Comparison of ENCODE assay signal across 27 cellular contexts in genomic region chr22:30718938-30719337, GRCh38.
"Had no signal": no experiment of that assay in that cellular context is flagged by ENCODE, and none has a peak within 500 bp of the region (broad histone marks: within the 10 kb centered on the region; RNA-seq: fewer than 3 reads in every experiment).

No MANE protein-coding gene starts in this region.

- H3K9me3 Mint-ChIP-seq: activated CD4-positive, alpha-beta memory T cell treated with anti-CD3 and anti-CD28 coated beads, Interleukin-2, amount 10 ng/mL, durations not matched to agents 7 days and 5 days; activated CD4-positive, alpha-beta T cell treated with anti-CD3 and anti-CD28 coated beads, Interleukin-2, amount 10 ng/mL, durations not matched to agents 7 days and 5 days; activated naive CD4-positive, alpha-beta T cell treated with anti-CD3 and anti-CD28 coated beads, Interleukin-2, amount 50 U/mL, for 72 hours; activated T-cell treated with anti-CD3 and anti-CD28 coated beads, Interleukin-2, amount 50 U/mL, for 4 hours; activated T-helper 17 cell treated with anti-CD3 and anti-CD28 coated beads, Interleukin-2, amount 50 U/mL, for 72 hours; natural killer cell; T-helper 1 cell treated with Interleukin-12 subunit alpha and Interleukin-12 subunit beta and Interleukin-4 antibody, amounts not matched to agents 30 μg/mL and 1 μg/mL, for 36 hours had no signal

- H3K27ac Mint-ChIP-seq: activated CD4-positive, alpha-beta memory T cell treated with anti-CD3 and anti-CD28 coated beads, Interleukin-2, amount 10 ng/mL, durations not matched to agents 7 days and 5 days; activated CD4-positive, alpha-beta T cell treated with anti-CD3 and anti-CD28 coated beads, Interleukin-2, amount 10 ng/mL, durations not matched to agents 7 days and 5 days; activated T-helper 17 cell treated with anti-CD3 and anti-CD28 coated beads, Interleukin-2, amount 50 U/mL, for 72 hours; natural killer cell; T-helper 1 cell treated with Interleukin-12 subunit alpha and Interleukin-12 subunit beta and Interleukin-4 antibody, amounts not matched to agents 30 μg/mL and 1 μg/mL, for 36 hours had no signal

- ATAC-seq: activated naive CD4-positive, alpha-beta T cell treated with anti-CD3 and anti-CD28 coated beads, Interleukin-2, amount 50 U/mL, for 72 hours; activated T-cell treated with anti-CD3 and anti-CD28 coated beads, Interleukin-2, amount 50 U/mL, for 4 hours; activated T-helper 17 cell treated with anti-CD3 and anti-CD28 coated beads, Interleukin-2, amount 50 U/mL, for 72 hours; body of pancreas; gastrocnemius medialis; left lung; lower lobe of right lung; natural killer cell; right lobe of liver; stimulated activated naive CD8-positive, alpha-beta T cell treated with anti-CD3 and anti-CD28 coated beads, Interleukin-15, Interleukin-2, amounts not matched to agents 100 U/mL and 50 U/mL, for 24 hours had no signal

- H3K4me1 ChIP-seq: colonic mucosa, left lung, lower lobe of right lung, right lobe of liver, vagina had no signal

- H3K4me3 ChIP-seq: body of pancreas, cardiac muscle cell, colonic mucosa, gastrocnemius medialis, left lung, lower lobe of right lung, right lobe of liver, thoracic aorta, vagina had no signal

- H3K27ac ChIP-seq: body of pancreas, cardiac muscle cell, colonic mucosa, gastrocnemius medialis, left lung, lower lobe of right lung, right lobe of liver, thoracic aorta, vagina had no signal

- DNase-seq: activated CD4-positive, alpha-beta memory T cell treated with anti-CD3 and anti-CD28 coated beads, Interleukin-2, amount 10 ng/mL, durations not matched to agents 7 days and 5 days; activated CD4-positive, alpha-beta T cell treated with anti-CD3 and anti-CD28 coated beads for 1 hour; activated CD4-positive, alpha-beta T cell treated with anti-CD3 and anti-CD28 coated beads, Interleukin-2, amount 10 ng/mL, durations not matched to agents 7 days and 5 days; activated naive CD4-positive, alpha-beta T cell; activated T-cell treated with anti-CD3 and anti-CD28 coated beads, Interleukin-2, amount 50 U/mL, for 4 hours; aorta; body of pancreas; cerebellar nuclear complex; colonic mucosa; effector CD8-positive, alpha-beta T cell; gastrocnemius medialis; glutamatergic neuron; left lung; lower lobe of right lung; mesenchymal stem cell; natural killer cell; right lobe of liver; stimulated activated CD4-positive, alpha-beta T cell treated with anti-CD3 and anti-CD28 coated beads, Interleukin-4, amount 100 ng/mL, for 1 hour; stimulated activated naive CD8-positive, alpha-beta T cell treated with anti-CD3 and anti-CD28 coated beads, Interleukin-15, Interleukin-2, amounts not matched to agents 100 U/mL and 50 U/mL, for 24 hours; T-helper 9 cell; trophoblast cell had no signal

- H3K36me3 Mint-ChIP-seq: activated naive CD4-positive, alpha-beta T cell treated with anti-CD3 and anti-CD28 coated beads, Interleukin-2, amount 50 U/mL, for 72 hours; natural killer cell had no signal

- H3K36me3 ChIP-seq: cardiac muscle cell, colonic mucosa, gastrocnemius medialis, left lung, lower lobe of right lung, right lobe of liver, thoracic aorta, vagina had no signal

- H3K27me3 ChIP-seq: body of pancreas, cardiac muscle cell, colonic mucosa, gastrocnemius medialis, left lung, right lobe of liver, vagina had no signal

- H3K9me3 ChIP-seq: body of pancreas, colonic mucosa, gastrocnemius medialis, left lung, lower lobe of right lung, right lobe of liver, thoracic aorta, vagina had no signal

- H3K27me3 Mint-ChIP-seq: activated CD4-positive, alpha-beta memory T cell treated with anti-CD3 and anti-CD28 coated beads, Interleukin-2, amount 10 ng/mL, durations not matched to agents 7 days and 5 days; activated CD4-positive, alpha-beta T cell treated with anti-CD3 and anti-CD28 coated beads, Interleukin-2, amount 10 ng/mL, durations not matched to agents 7 days and 5 days; activated T-helper 17 cell treated with anti-CD3 and anti-CD28 coated beads, Interleukin-2, amount 50 U/mL, for 72 hours had no signal

- H3K4me3 Mint-ChIP-seq: activated CD4-positive, alpha-beta memory T cell treated with anti-CD3 and anti-CD28 coated beads, Interleukin-2, amount 10 ng/mL, durations not matched to agents 7 days and 5 days; activated CD4-positive, alpha-beta T cell treated with anti-CD3 and anti-CD28 coated beads, Interleukin-2, amount 10 ng/mL, durations not matched to agents 7 days and 5 days; activated T-cell treated with anti-CD3 and anti-CD28 coated beads, Interleukin-2, amount 50 U/mL, for 4 hours; activated T-helper 17 cell treated with anti-CD3 and anti-CD28 coated beads, Interleukin-2, amount 50 U/mL, for 72 hours; natural killer cell; T-helper 1 cell treated with Interleukin-12 subunit alpha and Interleukin-12 subunit beta and Interleukin-4 antibody, amounts not matched to agents 30 μg/mL and 1 μg/mL, for 36 hours had no signal

- H3K4me1 Mint-ChIP-seq: activated CD4-positive, alpha-beta T cell treated with anti-CD3 and anti-CD28 coated beads, Interleukin-2, amount 10 ng/mL, durations not matched to agents 7 days and 5 days; activated T-helper 17 cell treated with anti-CD3 and anti-CD28 coated beads, Interleukin-2, amount 50 U/mL, for 72 hours; natural killer cell had no signal
